8 cellular contexts compared by ENCODE assay signal in genomic region chr3:111073186-111073585, GRCh38. TPM values are rescaled to one million over a fixed set of nuclear protein-coding genes. Genes with fewer than 3 reads are reported as not detected.
A peak's percentile ranks its signal among the peaks of the same experiment; 100 is the strongest.
DNase-seq lines count a peak whose midpoint lies in the region; ATAC-seq and TF ChIP-seq lines count a peak whose summit lies in the region.

No MANE protein-coding gene starts in this region.

- POLR2A ChIA-PET in RWPE1 (lab: Yijun Ruan, JAX; ENCODE audit: low non-redundant PET) = no interaction called here

- H3K4me3 ChIP-seq in SJSA1 (peak overlapping the region; percentile 94), fibroblast of the aortic adventitia (ENCODE audit: low read depth, low read length) (peak overlapping the region; percentile 97), rectal smooth muscle tissue (ENCODE audit: low read length) (peak overlapping the region; percentile 99)

- H3K27ac ChIP-seq in SJSA1 (no peak overlapping the region; the same call in 1 of the 2 replicates), rectal smooth muscle tissue (ENCODE audit: low read depth, low read length) (no peak overlapping the region), RWPE1 (no peak overlapping the region)

- CTCF ChIA-PET in RWPE1 (lab: Yijun Ruan, JAX) = interaction anchor here (0.7 kb wide), 1 partner anchor 1037 kb away, joined by 3 read pairs; no protein-coding TSS in a partner anchor

- H3K4me1 ChIP-seq in SJSA1 (replicated peaks) (peaks cover 11% of the 10 kb centered on the region), rectal smooth muscle tissue (ENCODE audit: control insufficient read depth, insufficient read depth, low read length) (peaks cover 10% of the 10 kb centered on the region)

- no peak overlapping the region for H3K9ac ChIP-seq in rectal smooth muscle tissue (ENCODE audit: low read length)

- H3K36me3 ChIP-seq in SJSA1 (peaks cover 9% of the 10 kb centered on the region; the same call in 1 of the 2 replicates), rectal smooth muscle tissue (ENCODE audit: control insufficient read depth, insufficient read depth, low read length) (no peaks in the 10 kb centered on the region)

- H3K27me3 ChIP-seq in SJSA1 (replicated peaks) (no peaks in the 10 kb centered on the region), rectal smooth muscle tissue (ENCODE audit: control insufficient read depth, insufficient read depth, low read length) (no peaks in the 10 kb centered on the region)

- ATAC-seq in GM18519 (IDR thresholded peaks at IDR 0.05; ENCODE audit: low FRiP score, unreplicated experiment) = no peak

- TF ChIP-seq CTCF in fibroblast of the aortic adventitia (IDR thresholded peaks at IDR 0.05; ENCODE audit: insufficient read depth, low read length) (no peak), RWPE1 (conservative IDR thresholded peaks at IDR 0.05; ENCODE audit: low read depth) (no peak)

- DNase-seq in Daoy (ENCODE audit: low read depth) (peak; percentile 10), SJSA1 (ENCODE audit: low read depth in 1 of 2, low spot score in 2 of 2) (peak in 1 of 2 experiments; percentile 27), fibroblast of the aortic adventitia (ENCODE audit: low read depth) (peak; percentile 38), GOT3 (lab: John Stamatoyannopoulos, UW) (no peak), SHP77 (lab: John Stamatoyannopoulos, UW) (no peak), RWPE1 (ENCODE audit: low spot score) (no peak)

- no peaks in the 10 kb centered on the region for H3K9me3 ChIP-seq in SJSA1 (replicated peaks)

RNA-seq across cellular contexts. Expression of gene NECTIN3, which starts 1.6 kb away (rescaled TPM):
- 15.0 and 15.2 TPM in 2 replicates for total RNA-seq in Daoy (2014; rRNA removed; shearing (Covaris generic))
- total RNA-seq in SJSA1 (2014; rRNA removed; shearing (Covaris generic)) = 72.7 and 83.4 TPM in 2 replicates
- total RNA-seq in fibroblast of the aortic adventitia (ENCODE audit: low replicate concordance) = 30.4 and 53.9 TPM in 2 replicates

Comparison
In these comparisons a context has a peak if more than half of its experiments do, and no peak if none do; other contexts are left out.
1. DNase-seq: peak in Daoy (single experiment) and fibroblast of the aortic adventitia (single experiment); none in GOT3 (single experiment), SHP77 (0 of 2) and RWPE1 (single experiment).
2. Peak in every context shown above with its lines, with median percentiles within 50 percentile points of each other: H3K4me3 ChIP-seq.